ENCODE assay signal across 1 cellular context in the genomic region with DNA sequence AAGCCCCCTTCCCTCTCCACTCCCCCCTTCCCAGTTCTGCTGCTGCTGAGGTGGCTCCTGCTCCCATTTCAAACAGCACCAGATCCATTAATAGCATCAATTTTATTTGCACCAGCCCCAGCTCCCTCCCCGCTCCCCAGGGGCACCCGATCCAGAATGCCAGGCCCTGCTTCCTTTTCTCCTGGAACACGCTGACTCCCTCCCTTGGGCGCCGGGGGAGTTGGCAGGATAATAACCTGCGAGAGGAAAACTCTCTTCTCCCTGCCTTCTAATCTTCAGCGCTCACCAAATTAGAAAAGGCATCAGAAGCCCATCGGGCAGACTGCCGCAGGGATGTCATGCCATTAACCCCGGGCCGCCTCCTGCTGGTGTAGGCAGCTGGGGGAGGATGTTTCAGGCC.
TF ChIP-seq lines count a peak whose summit lies in the region.

No MANE protein-coding gene starts in this region.

TF ChIP-seq in WTC11, 78 proteins besides CTCF, POLR2A, EP300 and RAD21:
- TF ChIP-seq, protein P1, sequence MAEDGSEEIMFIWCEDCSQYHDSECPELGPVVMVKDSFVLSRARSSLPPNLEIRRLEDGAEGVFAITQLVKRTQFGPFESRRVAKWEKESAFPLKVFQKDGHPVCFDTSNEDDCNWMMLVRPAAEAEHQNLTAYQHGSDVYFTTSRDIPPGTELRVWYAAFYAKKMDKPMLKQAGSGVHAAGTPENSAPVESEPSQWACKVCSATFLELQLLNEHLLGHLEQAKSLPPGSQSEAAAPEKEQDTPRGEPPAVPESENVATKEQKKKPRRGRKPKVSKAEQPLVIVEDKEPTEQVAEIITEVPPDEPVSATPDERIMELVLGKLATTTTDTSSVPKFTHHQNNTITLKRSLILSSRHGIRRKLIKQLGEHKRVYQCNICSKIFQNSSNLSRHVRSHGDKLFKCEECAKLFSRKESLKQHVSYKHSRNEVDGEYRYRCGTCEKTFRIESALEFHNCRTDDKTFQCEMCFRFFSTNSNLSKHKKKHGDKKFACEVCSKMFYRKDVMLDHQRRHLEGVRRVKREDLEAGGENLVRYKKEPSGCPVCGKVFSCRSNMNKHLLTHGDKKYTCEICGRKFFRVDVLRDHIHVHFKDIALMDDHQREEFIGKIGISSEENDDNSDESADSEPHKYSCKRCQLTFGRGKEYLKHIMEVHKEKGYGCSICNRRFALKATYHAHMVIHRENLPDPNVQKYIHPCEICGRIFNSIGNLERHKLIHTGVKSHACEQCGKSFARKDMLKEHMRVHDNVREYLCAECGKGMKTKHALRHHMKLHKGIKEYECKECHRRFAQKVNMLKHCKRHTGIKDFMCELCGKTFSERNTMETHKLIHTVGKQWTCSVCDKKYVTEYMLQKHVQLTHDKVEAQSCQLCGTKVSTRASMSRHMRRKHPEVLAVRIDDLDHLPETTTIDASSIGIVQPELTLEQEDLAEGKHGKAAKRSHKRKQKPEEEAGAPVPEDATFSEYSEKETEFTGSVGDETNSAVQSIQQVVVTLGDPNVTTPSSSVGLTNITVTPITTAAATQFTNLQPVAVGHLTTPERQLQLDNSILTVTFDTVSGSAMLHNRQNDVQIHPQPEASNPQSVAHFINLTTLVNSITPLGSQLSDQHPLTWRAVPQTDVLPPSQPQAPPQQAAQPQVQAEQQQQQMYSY (CRISPR knock-in tag; IDR thresholded peaks at IDR 0.05) = peak; percentile 61
- TF ChIP-seq SP1 (CRISPR knock-in tag; conservative IDR thresholded peaks at IDR 0.05) = no peak
